ENCODE assay signal across 8 cellular contexts in the genomic region with DNA sequence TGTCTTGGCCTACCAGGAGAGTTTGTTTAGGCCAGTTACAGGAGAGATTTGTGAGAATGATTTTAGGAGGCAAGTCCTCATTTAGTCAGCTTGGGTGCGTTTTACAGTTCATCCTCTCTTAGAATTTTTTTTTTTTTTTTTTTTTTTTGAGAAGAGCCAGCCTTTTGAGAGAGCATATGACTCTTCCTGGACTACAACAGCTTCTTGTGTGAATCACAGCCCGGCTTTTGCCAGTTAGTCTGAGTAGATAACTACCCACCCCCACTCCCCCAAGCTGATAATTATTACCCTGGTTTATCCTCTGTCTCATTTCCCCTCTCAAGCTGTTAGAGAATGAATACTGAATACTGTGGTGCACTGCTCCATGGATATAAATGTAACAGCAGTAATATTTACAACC. TPM values are rescaled to one million over a fixed set of nuclear protein-coding genes. Genes with fewer than 3 reads are reported as not detected.
DNase-seq lines count a peak whose midpoint lies in the region; ATAC-seq and TF ChIP-seq lines count a peak whose summit lies in the region.

No MANE protein-coding gene starts in this region.

- ATAC-seq in T-helper 17 cell, result no peak
- ATAC-seq in GM19324 (IDR thresholded peaks at IDR 0.05; ENCODE audit: low FRiP score, unreplicated experiment), result no peak
- ATAC-seq in HG03097 (IDR thresholded peaks at IDR 0.05; ENCODE audit: low FRiP score, unreplicated experiment), result no peak

- peak; percentile 42 for DNase-seq in activated naive CD4-positive, alpha-beta T cell treated with Interleukin-2 at 50 U/mL for 16 hours
- no peak for DNase-seq in activated naive CD4-positive, alpha-beta T cell (lab: John Stamatoyannopoulos, UW)
- DNase-seq in T-helper 17 cell (no peak), endothelial cell (ENCODE audit: low spot score) (no peak), nephron progenitor cell (no peak), NCI-H345 treated with DMSO at 0.1 percent for 48 hours (lab: John Stamatoyannopoulos, UW; ENCODE audit: unreplicated experiment) (no peak)

- H3K36me3 Mint-ChIP-seq in T-helper 17 cell (ENCODE audit: low read depth) (peaks cover 18% of the 10 kb centered on the region), endothelial cell (ENCODE audit: low read depth, unreplicated experiment) (peaks cover 3% of the 10 kb centered on the region), nephron progenitor cell (ENCODE audit: low read depth) (peaks cover 74% of the 10 kb centered on the region)

- H3K9me3 Mint-ChIP-seq in endothelial cell (ENCODE audit: unreplicated experiment), result no peaks in the 10 kb centered on the region
- peaks cover 21% of the 10 kb centered on the region for H3K9me3 Mint-ChIP-seq in nephron progenitor cell

- TF ChIP-seq CTCF in endothelial cell (IDR thresholded peaks at IDR 0.05; ENCODE audit: unreplicated experiment) (no peak), nephron progenitor cell (IDR thresholded peaks at IDR 0.05) (no peak)

- peak overlapping the region; percentile 97 for H3K4me3 Mint-ChIP-seq in T-helper 17 cell
- peak overlapping the region; percentile 61 for H3K4me3 Mint-ChIP-seq in endothelial cell (ENCODE audit: unreplicated experiment)
- peak overlapping the region; percentile 34 for H3K4me3 Mint-ChIP-seq in nephron progenitor cell

- no peaks in the 10 kb centered on the region for H3K9me3 ChIP-seq in T-helper 17 cell (ENCODE audit: control insufficient read depth, low read length, poor library complexity, severe bottlenecking)

- H3K27ac Mint-ChIP-seq in T-helper 17 cell, result peak overlapping the region; percentile 100
- peak overlapping the region; percentile 95 for H3K27ac Mint-ChIP-seq in endothelial cell (ENCODE audit: unreplicated experiment)
- H3K27ac Mint-ChIP-seq in nephron progenitor cell, result peak overlapping the region; percentile 93

- peaks cover 80% of the 10 kb centered on the region for H3K4me1 Mint-ChIP-seq in T-helper 17 cell
- peaks cover 72% of the 10 kb centered on the region for H3K4me1 Mint-ChIP-seq in endothelial cell (ENCODE audit: unreplicated experiment)
- H3K4me1 Mint-ChIP-seq in nephron progenitor cell, result peaks cover 79% of the 10 kb centered on the region

- H3K27me3 Mint-ChIP-seq in T-helper 17 cell, result no peaks in the 10 kb centered on the region
- H3K27me3 Mint-ChIP-seq in endothelial cell (ENCODE audit: unreplicated experiment), result peaks cover 17% of the 10 kb centered on the region
- H3K27me3 Mint-ChIP-seq in nephron progenitor cell (ENCODE audit: low read depth, poor library complexity), result no peaks in the 10 kb centered on the region

RNA-seq across cellular contexts. Expression of a gene that starts 7.8 kb away (rescaled TPM):
- total RNA-seq in T-helper 17 cell (100 to 1,000 TPM; 505 to 520 TPM), endothelial cell (ENCODE audit: unreplicated experiment) (96.3 TPM)

Comparison
In these comparisons a context has a peak if more than half of its experiments do, and no peak if none do; other contexts are left out.
1. H3K4me3 Mint-ChIP-seq: peak in every context shown above with its lines; median percentile 97 in T-helper 17 cell; 61 in endothelial cell; 34 in nephron progenitor cell.